ENCODE assay signal across 14 cellular contexts in the genomic region with DNA sequence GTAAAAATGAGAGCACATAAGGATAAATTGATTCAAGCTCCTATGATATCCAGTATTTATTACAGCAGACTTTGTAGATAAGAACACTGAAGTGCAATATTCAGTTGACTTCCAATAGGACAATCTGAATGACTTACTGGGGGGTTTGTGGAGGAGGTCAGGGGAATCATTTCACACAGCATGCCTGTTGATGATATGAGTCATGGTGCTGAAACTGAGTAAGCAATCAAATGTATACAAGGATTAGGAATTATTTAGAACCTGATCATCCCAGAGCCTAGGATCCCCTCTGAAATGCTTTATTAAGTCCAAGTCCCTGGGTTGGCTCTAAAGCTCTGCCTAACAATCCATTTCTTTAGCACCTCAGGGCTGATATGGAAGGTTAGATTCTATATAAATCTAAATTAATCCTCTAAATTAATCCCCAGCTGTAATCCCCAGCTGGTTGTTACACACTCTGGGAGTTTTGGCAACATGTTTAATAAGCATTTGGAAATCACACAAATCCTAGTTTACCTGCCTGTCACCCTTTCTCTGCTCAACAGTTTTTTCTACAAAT.
DNase-seq lines count a peak whose midpoint lies in the region; TF ChIP-seq lines count a peak whose summit lies in the region.
"Had no signal": no experiment of that assay in that cellular context is flagged by ENCODE, and none has a peak within 500 bp of the region (broad histone marks: within the 10 kb centered on the region; RNA-seq: fewer than 3 reads in every experiment).

No MANE protein-coding gene starts in this region.

- no peak overlapping the region for H3K27ac ChIP-seq in suprapubic skin
- H3K27ac ChIP-seq: BLaER1 had no signal

- H3K27me3 Mint-ChIP-seq in Calu3 (ENCODE audit: unreplicated experiment), result no peaks in the 10 kb centered on the region

- H3K27me3 ChIP-seq in suprapubic skin, result no peaks in the 10 kb centered on the region
- H3K27me3 ChIP-seq: BLaER1 had no signal

- no peaks in the 10 kb centered on the region for H3K4me1 ChIP-seq in suprapubic skin
- H3K4me1 ChIP-seq: BLaER1 had no signal

- H3K9me3 Mint-ChIP-seq in Calu3 (ENCODE audit: low read depth, unreplicated experiment), result no peaks in the 10 kb centered on the region

- BruUV-seq in Calu3 (replicated peaks; lab: Mats Ljungman, UMichigan), result no TSS peak

- CTCF ChIA-PET in Calu3 (lab: Charles Lee), result no interaction called here

- no peak overlapping the region for H3K27ac Mint-ChIP-seq in Calu3 (ENCODE audit: unreplicated experiment)

- H3K36me3 ChIP-seq in suprapubic skin, result no peaks in the 10 kb centered on the region
- H3K36me3 ChIP-seq: BLaER1 had no signal

- no peak for TF ChIP-seq EP300 in suprapubic skin (IDR thresholded peaks at IDR 0.05)

- H3K4me3 ChIP-seq in fibroblast of mammary gland (ENCODE audit: control insufficient read depth, low read depth, low read length), result no peak overlapping the region
- H3K4me3 ChIP-seq in retinal pigment epithelial cell (ENCODE audit: low read length), result no peak overlapping the region
- no peak overlapping the region for H3K4me3 ChIP-seq in suprapubic skin
- H3K4me3 ChIP-seq: BLaER1, K562 had no signal

- TF ChIP-seq CTCF in fibroblast of mammary gland (conservative IDR thresholded peaks at IDR 0.05; ENCODE audit: control insufficient read depth, insufficient read depth, low read depth, low read length), result no peak
- TF ChIP-seq CTCF in retinal pigment epithelial cell (conservative IDR thresholded peaks at IDR 0.05; ENCODE audit: low read depth, low read length), result no peak
- no peak for TF ChIP-seq CTCF in suprapubic skin (IDR thresholded peaks at IDR 0.05)
- TF ChIP-seq CTCF in Calu3 (IDR thresholded peaks at IDR 0.05; ENCODE audit: unreplicated experiment), result no peak

- H3K4me1 Mint-ChIP-seq in Calu3 (ENCODE audit: low read depth, unreplicated experiment), result no peaks in the 10 kb centered on the region

- no peak for TF ChIP-seq POLR2A in suprapubic skin (IDR thresholded peaks at IDR 0.05)

- intact Hi-C loops in Calu3 (cut with micrococcal nuclease; ENCODE audit: unreplicated experiment), result no loop called here

- H3K4me3 Mint-ChIP-seq in Calu3 (ENCODE audit: low read depth, unreplicated experiment), result no peak overlapping the region

- no peaks in the 10 kb centered on the region for H3K36me3 Mint-ChIP-seq in Calu3 (ENCODE audit: insufficient read depth, unreplicated experiment)

- DNase-seq in HS-5 (ENCODE audit: low read depth), result peak; percentile 26
- peak; percentile 9 for DNase-seq in RPMI7951 (ENCODE audit: low read depth)
- DNase-seq in fibroblast of mammary gland (ENCODE audit: low read depth), result peak; percentile 30
- DNase-seq in retinal pigment epithelial cell (ENCODE audit: low read depth), result peak; percentile 72
- DNase-seq in stimulated activated CD4-positive, alpha-beta T cell treated with anti-CD3 and anti-CD28 coated beads, Interleukin-12 subunit alpha, Interleukin-12 subunit beta, amount 100 ng/mL, for 4 hours, result no peak
- no peak for DNase-seq in suprapubic skin (ENCODE audit: low spot score in 2 of 2)
- DNase-seq in Calu3, result no peak
- DNase-seq in activated CD4-positive, CD25-positive, alpha-beta regulatory T cell treated with anti-CD3 and anti-CD28 coated beads, Interleukin-2, amount 50 U/mL, for 72 hours, result no peak
- DNase-seq: NCI-H1048, NCI-H2227 treated with DMSO at 0.1 percent for 48 hours, NCI-H69, Right ventricle myocardium superior had no signal

- no peaks in the 10 kb centered on the region for H3K9me3 ChIP-seq in suprapubic skin
- H3K9me3 ChIP-seq: BLaER1 had no signal

Comparison
In these comparisons a context has a peak if more than half of its experiments do, and no peak if none do; other contexts are left out.
1. DNase-seq: peak in HS-5 (single experiment), RPMI7951 (single experiment), fibroblast of mammary gland (single experiment) and retinal pigment epithelial cell (single experiment); none in stimulated activated CD4-positive, alpha-beta T cell treated with anti-CD3 and anti-CD28 coated beads, Interleukin-12 subunit alpha, Interleukin-12 subunit beta, amount 100 ng/mL, for 4 hours (single experiment), suprapubic skin (0 of 2), Calu3 (single experiment) and activated CD4-positive, CD25-positive, alpha-beta regulatory T cell treated with anti-CD3 and anti-CD28 coated beads, Interleukin-2, amount 50 U/mL, for 72 hours (single experiment).